12 cellular contexts compared by ENCODE assay signal in the genomic region with DNA sequence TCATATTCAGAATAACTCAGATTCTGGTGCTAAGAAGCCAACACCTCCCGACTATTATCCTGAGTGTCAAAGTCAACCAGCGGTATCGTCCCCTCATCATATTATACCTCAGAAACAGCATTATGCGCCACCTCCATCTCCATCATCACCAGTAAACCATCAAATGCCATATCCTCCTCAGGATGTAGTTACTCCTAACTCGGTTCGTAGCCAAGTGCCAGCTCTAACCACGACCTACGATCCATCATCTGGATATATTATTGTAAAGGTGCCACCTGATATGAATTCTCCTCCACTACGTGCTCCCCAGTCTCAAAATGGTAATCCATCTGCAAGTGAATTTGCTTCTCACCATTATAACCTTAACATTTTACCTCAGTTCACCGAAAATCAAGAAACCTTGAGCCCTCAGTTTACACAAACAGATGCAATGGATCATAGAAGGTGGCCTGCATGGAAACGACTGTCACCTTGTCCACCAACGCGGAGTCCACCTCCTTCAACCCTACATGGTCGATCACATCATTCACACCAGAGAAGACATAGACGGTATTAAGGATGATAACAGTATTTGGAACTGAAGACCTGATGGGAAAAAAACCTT. TPM values are rescaled to one million over a fixed set of nuclear protein-coding genes. Genes with fewer than 3 reads are reported as not detected.
"Had no signal": no experiment of that assay in that cellular context is flagged by ENCODE, and none has a peak within 500 bp of the region (broad histone marks: within the 10 kb centered on the region; RNA-seq: fewer than 3 reads in every experiment).

No MANE protein-coding gene starts in this region.

- H3K9ac ChIP-seq: KMS-11 had no signal

- FAIRE-seq: HepG2, K562 had no signal

- H3K4me3 Mint-ChIP-seq: IgD-negative memory B cell had no signal

- H3K27ac ChIP-seq: HL-60, KMS-11 had no signal

- H3K4me2 ChIP-seq: KMS-11 had no signal

- H3K27me3 Mint-ChIP-seq: IgD-negative memory B cell had no signal

- H3K36me3 Mint-ChIP-seq: IgD-negative memory B cell had no signal

- H3K4me3 ChIP-seq: K562 had no signal

- H3K27ac Mint-ChIP-seq: IgD-negative memory B cell had no signal

- ATAC-seq: HepG2, K562 had no signal

- DNase-seq: IMR-90, Karpas-422, Kasumi-1, KBM-7, KG1 had no signal

RNA-seq across cellular contexts. Expression of gene CBLL2, which starts 1.1 kb away (rescaled TPM):
- total RNA-seq: HepG2, HT-29, HT1080, IMR-90, K562 had no signal
